1 cellular context compared by ENCODE assay signal in genomic region chr19:55451522-55452380, GRCh38.
A peak's percentile ranks its signal among the peaks of the same experiment; 100 is the strongest.
TF ChIP-seq lines count a peak whose summit lies in the region.

No MANE protein-coding gene starts in this region.

TF ChIP-seq in HEK293, 187 proteins besides CTCF, POLR2A, EP300 and RAD21 (continued from another document and continues in another):
- no peak for TF ChIP-seq AEBP2 (tag by site-specific recombination; IDR thresholded peaks at IDR 0.05; ENCODE audit: borderline replicate concordance)
- no peak for TF ChIP-seq ZFP37 (tag by site-specific recombination; IDR thresholded peaks at IDR 0.05)
- TF ChIP-seq ZNF112 (tag by site-specific recombination; IDR thresholded peaks at IDR 0.05) = no peak
- TF ChIP-seq KLF10 (tag by site-specific recombination; IDR thresholded peaks at IDR 0.05) = no peak
- TF ChIP-seq ZXDB (tag by site-specific recombination; IDR thresholded peaks at IDR 0.05) = peak; percentile 16; the same call in 1 of the 2 replicates
- TF ChIP-seq KLF16 (tag by site-specific recombination; IDR thresholded peaks at IDR 0.05) = no peak
- no peak for TF ChIP-seq ZNF514 (tag by site-specific recombination; IDR thresholded peaks at IDR 0.05)
- no peak for TF ChIP-seq ZNF16 (tag by site-specific recombination; IDR thresholded peaks at IDR 0.05; ENCODE audit: low read depth)
- TF ChIP-seq ZNF701 (tag by site-specific recombination; IDR thresholded peaks at IDR 0.05) = no peak
- TF ChIP-seq BCL11B (tag by site-specific recombination; IDR thresholded peaks at IDR 0.05; ENCODE audit: low read depth) = no peak
- peak; percentile 26; the same call in 1 of the 2 replicates for TF ChIP-seq ZBTB20 (tag by site-specific recombination; IDR thresholded peaks at IDR 0.05)
- no peak for TF ChIP-seq ZNF248 (tag by site-specific recombination; IDR thresholded peaks at IDR 0.05)
- no peak for TF ChIP-seq ZBTB11 (tag by site-specific recombination; conservative IDR thresholded peaks at IDR 0.05; ENCODE audit: low read depth)
- no peak for TF ChIP-seq ZNF548 (tag by site-specific recombination; IDR thresholded peaks at IDR 0.05)
- no peak for TF ChIP-seq YY2 (tag by site-specific recombination; IDR thresholded peaks at IDR 0.05)
- TF ChIP-seq ZNF18 (tag by site-specific recombination; IDR thresholded peaks at IDR 0.05) = no peak
- peak; percentile 52 for TF ChIP-seq ZFHX2 (tag by site-specific recombination; conservative IDR thresholded peaks at IDR 0.05)
- no peak for TF ChIP-seq SETDB1 (IDR thresholded peaks at IDR 0.05; ENCODE audit: insufficient read length, low read length)
- no peak for TF ChIP-seq ZNF354C (tag by site-specific recombination; IDR thresholded peaks at IDR 0.05; ENCODE audit: borderline replicate concordance, low read depth)
- TF ChIP-seq ZBTB6 (tag by site-specific recombination; IDR thresholded peaks at IDR 0.05) = 0 out of 2 replicates have a peak, but pooled peaks have one; percentile 16
- TF ChIP-seq ZNF830 (tag by site-specific recombination; IDR thresholded peaks at IDR 0.05; ENCODE audit: low read depth) = no peak
- TF ChIP-seq BCL11A (tag by site-specific recombination; IDR thresholded peaks at IDR 0.05; ENCODE audit: low read depth) = no peak
- TF ChIP-seq ZNF202 (tag by site-specific recombination; IDR thresholded peaks at IDR 0.05; ENCODE audit: borderline replicate concordance) = no peak
- TF ChIP-seq BCL6B (tag by site-specific recombination; IDR thresholded peaks at IDR 0.05) = no peak
- no peak for TF ChIP-seq ZNF19 (tag by site-specific recombination; IDR thresholded peaks at IDR 0.05; ENCODE audit: low read depth)
- TF ChIP-seq KLF17 (tag by site-specific recombination; IDR thresholded peaks at IDR 0.05) = no peak
- no peak for TF ChIP-seq GLI4 (tag by site-specific recombination; IDR thresholded peaks at IDR 0.05)
- TF ChIP-seq ZNF555 (tag by site-specific recombination; conservative IDR thresholded peaks at IDR 0.05) = no peak
- no peak for TF ChIP-seq ZNF707 (tag by site-specific recombination; IDR thresholded peaks at IDR 0.05)
- TF ChIP-seq ZEB2 (tag by site-specific recombination; IDR thresholded peaks at IDR 0.05) = no peak
- no peak for TF ChIP-seq ZNF148 (tag by site-specific recombination; IDR thresholded peaks at IDR 0.05; ENCODE audit: borderline replicate concordance)
- TF ChIP-seq GLIS1 (tag by site-specific recombination; IDR thresholded peaks at IDR 0.05) = peak; percentile 53
- TF ChIP-seq KLF7 (tag by site-specific recombination; IDR thresholded peaks at IDR 0.05; ENCODE audit: borderline replicate concordance) = no peak
- TF ChIP-seq SP3 (tag by site-specific recombination; IDR thresholded peaks at IDR 0.05) = peak; percentile 20; the same call in 1 of the 2 replicates
- TF ChIP-seq GFI1B (tag by site-specific recombination; IDR thresholded peaks at IDR 0.05) = no peak
- no peak for TF ChIP-seq ZNF157 (tag by site-specific recombination; IDR thresholded peaks at IDR 0.05)
- no peak for TF ChIP-seq ZNF394 (tag by site-specific recombination; IDR thresholded peaks at IDR 0.05; ENCODE audit: borderline replicate concordance)
- TF ChIP-seq ZSCAN5A (tag by site-specific recombination; IDR thresholded peaks at IDR 0.05) = no peak
- TF ChIP-seq KLF8 (tag by site-specific recombination; IDR thresholded peaks at IDR 0.05) = peak; percentile 55; the same call in 1 of the 2 replicates
- no peak for TF ChIP-seq ZNF324 (tag by site-specific recombination; IDR thresholded peaks at IDR 0.05)
- TF ChIP-seq ZNF645 (tag by site-specific recombination; IDR thresholded peaks at IDR 0.05) = no peak
- TF ChIP-seq ZNF561 (tag by site-specific recombination; IDR thresholded peaks at IDR 0.05; ENCODE audit: borderline replicate concordance) = no peak
- no peak for TF ChIP-seq ZNF501 (tag by site-specific recombination; IDR thresholded peaks at IDR 0.05)
- no peak for TF ChIP-seq PRDM4 (tag by site-specific recombination; IDR thresholded peaks at IDR 0.05)
- TF ChIP-seq ZNF292 (tag by site-specific recombination; IDR thresholded peaks at IDR 0.05; ENCODE audit: borderline replicate concordance, low read depth) = no peak
- no peak for TF ChIP-seq KLF9 (tag by site-specific recombination; IDR thresholded peaks at IDR 0.05; ENCODE audit: low read depth)
- TF ChIP-seq ZNF529 (tag by site-specific recombination; IDR thresholded peaks at IDR 0.05; ENCODE audit: insufficient replicate concordance) = no peak
